ENCODE assay signal across 2 cellular contexts in the genomic region with DNA sequence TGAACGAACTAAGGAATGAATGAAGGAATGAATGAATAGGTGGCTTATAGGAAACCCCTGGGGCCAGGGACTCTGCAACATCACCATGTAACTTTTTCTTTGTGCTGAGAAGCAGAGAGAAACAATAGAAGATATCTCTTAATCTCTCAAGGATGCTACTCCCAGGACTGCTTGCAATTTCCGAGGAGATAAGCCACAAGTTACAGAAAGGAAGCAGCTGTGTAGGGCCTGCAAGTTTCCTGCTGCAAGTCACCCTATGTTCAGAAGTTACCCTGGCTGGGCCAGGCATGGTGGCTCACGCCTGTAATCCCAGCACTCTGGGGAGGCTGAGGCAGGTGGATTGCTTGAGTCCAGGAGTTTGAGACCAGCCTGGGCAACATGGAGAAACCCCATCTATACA.
TF ChIP-seq lines count a peak whose summit lies in the region.

No MANE protein-coding gene starts in this region.

TF ChIP-seq in GM23338, 12 proteins besides CTCF, POLR2A, EP300 and RAD21 (continues in another document):
- TF ChIP-seq POLR2AphosphoS5 (IDR thresholded peaks at IDR 0.05; ENCODE audit: low read depth) (no peak), STAT1 (IDR thresholded peaks at IDR 0.05; ENCODE audit: unreplicated experiment) (no peak), EZH2phosphoT487 (IDR thresholded peaks at IDR 0.05; ENCODE audit: unreplicated experiment) (no peak), CREB1 (CRISPR knock-in tag; IDR thresholded peaks at IDR 0.05; ENCODE audit: low read depth) (no peak), ZNF114 (CRISPR knock-in tag; IDR thresholded peaks at IDR 0.05) (no peak), EZH2 (IDR thresholded peaks at IDR 0.05; ENCODE audit: low read depth, unreplicated experiment) (no peak), NANOG (IDR thresholded peaks at IDR 0.05; ENCODE audit: borderline replicate concordance) (no peak)
- TF ChIP-seq, protein P1, sequence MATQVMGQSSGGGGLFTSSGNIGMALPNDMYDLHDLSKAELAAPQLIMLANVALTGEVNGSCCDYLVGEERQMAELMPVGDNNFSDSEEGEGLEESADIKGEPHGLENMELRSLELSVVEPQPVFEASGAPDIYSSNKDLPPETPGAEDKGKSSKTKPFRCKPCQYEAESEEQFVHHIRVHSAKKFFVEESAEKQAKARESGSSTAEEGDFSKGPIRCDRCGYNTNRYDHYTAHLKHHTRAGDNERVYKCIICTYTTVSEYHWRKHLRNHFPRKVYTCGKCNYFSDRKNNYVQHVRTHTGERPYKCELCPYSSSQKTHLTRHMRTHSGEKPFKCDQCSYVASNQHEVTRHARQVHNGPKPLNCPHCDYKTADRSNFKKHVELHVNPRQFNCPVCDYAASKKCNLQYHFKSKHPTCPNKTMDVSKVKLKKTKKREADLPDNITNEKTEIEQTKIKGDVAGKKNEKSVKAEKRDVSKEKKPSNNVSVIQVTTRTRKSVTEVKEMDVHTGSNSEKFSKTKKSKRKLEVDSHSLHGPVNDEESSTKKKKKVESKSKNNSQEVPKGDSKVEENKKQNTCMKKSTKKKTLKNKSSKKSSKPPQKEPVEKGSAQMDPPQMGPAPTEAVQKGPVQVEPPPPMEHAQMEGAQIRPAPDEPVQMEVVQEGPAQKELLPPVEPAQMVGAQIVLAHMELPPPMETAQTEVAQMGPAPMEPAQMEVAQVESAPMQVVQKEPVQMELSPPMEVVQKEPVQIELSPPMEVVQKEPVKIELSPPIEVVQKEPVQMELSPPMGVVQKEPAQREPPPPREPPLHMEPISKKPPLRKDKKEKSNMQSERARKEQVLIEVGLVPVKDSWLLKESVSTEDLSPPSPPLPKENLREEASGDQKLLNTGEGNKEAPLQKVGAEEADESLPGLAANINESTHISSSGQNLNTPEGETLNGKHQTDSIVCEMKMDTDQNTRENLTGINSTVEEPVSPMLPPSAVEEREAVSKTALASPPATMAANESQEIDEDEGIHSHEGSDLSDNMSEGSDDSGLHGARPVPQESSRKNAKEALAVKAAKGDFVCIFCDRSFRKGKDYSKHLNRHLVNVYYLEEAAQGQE (IDR thresholded peaks at IDR 0.05; ENCODE audit: unreplicated experiment) = no peak
- TF ChIP-seq, protein P2, sequence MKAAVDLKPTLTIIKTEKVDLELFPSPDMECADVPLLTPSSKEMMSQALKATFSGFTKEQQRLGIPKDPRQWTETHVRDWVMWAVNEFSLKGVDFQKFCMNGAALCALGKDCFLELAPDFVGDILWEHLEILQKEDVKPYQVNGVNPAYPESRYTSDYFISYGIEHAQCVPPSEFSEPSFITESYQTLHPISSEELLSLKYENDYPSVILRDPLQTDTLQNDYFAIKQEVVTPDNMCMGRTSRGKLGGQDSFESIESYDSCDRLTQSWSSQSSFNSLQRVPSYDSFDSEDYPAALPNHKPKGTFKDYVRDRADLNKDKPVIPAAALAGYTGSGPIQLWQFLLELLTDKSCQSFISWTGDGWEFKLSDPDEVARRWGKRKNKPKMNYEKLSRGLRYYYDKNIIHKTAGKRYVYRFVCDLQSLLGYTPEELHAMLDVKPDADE (IDR thresholded peaks at IDR 0.05) = no peak
- TF ChIP-seq, protein P3, sequence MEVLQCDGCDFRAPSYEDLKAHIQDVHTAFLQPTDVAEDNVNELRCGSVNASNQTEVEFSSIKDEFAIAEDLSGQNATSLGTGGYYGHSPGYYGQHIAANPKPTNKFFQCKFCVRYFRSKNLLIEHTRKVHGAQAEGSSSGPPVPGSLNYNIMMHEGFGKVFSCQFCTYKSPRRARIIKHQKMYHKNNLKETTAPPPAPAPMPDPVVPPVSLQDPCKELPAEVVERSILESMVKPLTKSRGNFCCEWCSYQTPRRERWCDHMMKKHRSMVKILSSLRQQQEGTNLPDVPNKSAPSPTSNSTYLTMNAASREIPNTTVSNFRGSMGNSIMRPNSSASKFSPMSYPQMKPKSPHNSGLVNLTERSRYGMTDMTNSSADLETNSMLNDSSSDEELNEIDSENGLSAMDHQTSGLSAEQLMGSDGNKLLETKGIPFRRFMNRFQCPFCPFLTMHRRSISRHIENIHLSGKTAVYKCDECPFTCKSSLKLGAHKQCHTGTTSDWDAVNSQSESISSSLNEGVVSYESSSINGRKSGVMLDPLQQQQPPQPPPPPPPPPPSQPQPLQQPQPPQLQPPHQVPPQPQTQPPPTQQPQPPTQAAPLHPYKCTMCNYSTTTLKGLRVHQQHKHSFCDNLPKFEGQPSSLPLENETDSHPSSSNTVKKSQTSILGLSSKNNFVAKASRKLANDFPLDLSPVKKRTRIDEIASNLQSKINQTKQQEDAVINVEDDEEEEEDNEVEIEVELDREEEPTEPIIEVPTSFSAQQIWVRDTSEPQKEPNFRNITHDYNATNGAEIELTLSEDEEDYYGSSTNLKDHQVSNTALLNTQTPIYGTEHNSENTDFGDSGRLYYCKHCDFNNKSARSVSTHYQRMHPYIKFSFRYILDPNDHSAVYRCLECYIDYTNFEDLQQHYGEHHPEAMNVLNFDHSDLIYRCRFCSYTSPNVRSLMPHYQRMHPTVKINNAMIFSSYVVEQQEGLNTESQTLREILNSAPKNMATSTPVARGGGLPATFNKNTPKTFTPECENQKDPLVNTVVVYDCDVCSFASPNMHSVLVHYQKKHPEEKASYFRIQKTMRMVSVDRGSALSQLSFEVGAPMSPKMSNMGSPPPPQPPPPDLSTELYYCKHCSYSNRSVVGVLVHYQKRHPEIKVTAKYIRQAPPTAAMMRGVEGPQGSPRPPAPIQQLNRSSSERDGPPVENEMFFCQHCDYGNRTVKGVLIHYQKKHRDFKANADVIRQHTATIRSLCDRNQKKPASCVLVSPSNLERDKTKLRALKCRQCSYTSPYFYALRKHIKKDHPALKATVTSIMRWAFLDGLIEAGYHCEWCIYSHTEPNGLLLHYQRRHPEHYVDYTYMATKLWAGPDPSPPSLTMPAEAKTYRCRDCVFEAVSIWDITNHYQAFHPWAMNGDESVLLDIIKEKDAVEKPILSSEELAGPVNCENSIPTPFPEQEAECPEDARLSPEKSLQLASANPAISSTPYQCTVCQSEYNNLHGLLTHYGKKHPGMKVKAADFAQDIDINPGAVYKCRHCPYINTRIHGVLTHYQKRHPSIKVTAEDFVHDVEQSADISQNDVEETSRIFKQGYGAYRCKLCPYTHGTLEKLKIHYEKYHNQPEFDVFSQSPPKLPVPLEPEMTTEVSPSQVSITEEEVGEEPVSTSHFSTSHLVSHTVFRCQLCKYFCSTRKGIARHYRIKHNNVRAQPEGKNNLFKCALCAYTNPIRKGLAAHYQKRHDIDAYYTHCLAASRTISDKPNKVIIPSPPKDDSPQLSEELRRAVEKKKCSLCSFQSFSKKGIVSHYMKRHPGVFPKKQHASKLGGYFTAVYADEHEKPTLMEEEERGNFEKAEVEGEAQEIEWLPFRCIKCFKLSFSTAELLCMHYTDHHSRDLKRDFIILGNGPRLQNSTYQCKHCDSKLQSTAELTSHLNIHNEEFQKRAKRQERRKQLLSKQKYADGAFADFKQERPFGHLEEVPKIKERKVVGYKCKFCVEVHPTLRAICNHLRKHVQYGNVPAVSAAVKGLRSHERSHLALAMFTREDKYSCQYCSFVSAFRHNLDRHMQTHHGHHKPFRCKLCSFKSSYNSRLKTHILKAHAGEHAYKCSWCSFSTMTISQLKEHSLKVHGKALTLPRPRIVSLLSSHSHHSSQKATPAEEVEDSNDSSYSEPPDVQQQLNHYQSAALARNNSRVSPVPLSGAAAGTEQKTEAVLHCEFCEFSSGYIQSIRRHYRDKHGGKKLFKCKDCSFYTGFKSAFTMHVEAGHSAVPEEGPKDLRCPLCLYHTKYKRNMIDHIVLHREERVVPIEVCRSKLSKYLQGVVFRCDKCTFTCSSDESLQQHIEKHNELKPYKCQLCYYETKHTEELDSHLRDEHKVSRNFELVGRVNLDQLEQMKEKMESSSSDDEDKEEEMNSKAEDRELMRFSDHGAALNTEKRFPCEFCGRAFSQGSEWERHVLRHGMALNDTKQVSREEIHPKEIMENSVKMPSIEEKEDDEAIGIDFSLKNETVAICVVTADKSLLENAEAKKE (CRISPR knock-in tag; IDR thresholded peaks at IDR 0.05) = no peak

TF ChIP-seq in HepG2, 621 proteins besides CTCF, POLR2A, EP300 and RAD21:
- no peak for TF ChIP-seq HNRNPLL (IDR thresholded peaks at IDR 0.05; ENCODE audit: low read depth, low read length, poor library complexity, severe bottlenecking)
- no peak for TF ChIP-seq MAFG (CRISPR knock-in tag; IDR thresholded peaks at IDR 0.05)
- TF ChIP-seq ZNF232 (CRISPR knock-in tag; IDR thresholded peaks at IDR 0.05; ENCODE audit: borderline replicate concordance) = no peak
- no peak for TF ChIP-seq ZMYM2 (CRISPR knock-in tag; IDR thresholded peaks at IDR 0.05)
- TF ChIP-seq, protein P4, sequence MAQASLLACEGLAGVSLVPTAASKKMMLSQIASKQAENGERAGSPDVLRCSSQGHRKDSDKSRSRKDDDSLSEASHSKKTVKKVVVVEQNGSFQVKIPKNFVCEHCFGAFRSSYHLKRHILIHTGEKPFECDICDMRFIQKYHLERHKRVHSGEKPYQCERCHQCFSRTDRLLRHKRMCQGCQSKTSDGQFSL (CRISPR knock-in tag; IDR thresholded peaks at IDR 0.05) = no peak
- TF ChIP-seq ZNF780A (CRISPR knock-in tag; IDR thresholded peaks at IDR 0.05) = no peak
- TF ChIP-seq ZNF709 (CRISPR knock-in tag; IDR thresholded peaks at IDR 0.05) = no peak
- TF ChIP-seq RNF2 (conservative IDR thresholded peaks at IDR 0.05; ENCODE audit: low read depth) = no peak
- TF ChIP-seq, protein P5, sequence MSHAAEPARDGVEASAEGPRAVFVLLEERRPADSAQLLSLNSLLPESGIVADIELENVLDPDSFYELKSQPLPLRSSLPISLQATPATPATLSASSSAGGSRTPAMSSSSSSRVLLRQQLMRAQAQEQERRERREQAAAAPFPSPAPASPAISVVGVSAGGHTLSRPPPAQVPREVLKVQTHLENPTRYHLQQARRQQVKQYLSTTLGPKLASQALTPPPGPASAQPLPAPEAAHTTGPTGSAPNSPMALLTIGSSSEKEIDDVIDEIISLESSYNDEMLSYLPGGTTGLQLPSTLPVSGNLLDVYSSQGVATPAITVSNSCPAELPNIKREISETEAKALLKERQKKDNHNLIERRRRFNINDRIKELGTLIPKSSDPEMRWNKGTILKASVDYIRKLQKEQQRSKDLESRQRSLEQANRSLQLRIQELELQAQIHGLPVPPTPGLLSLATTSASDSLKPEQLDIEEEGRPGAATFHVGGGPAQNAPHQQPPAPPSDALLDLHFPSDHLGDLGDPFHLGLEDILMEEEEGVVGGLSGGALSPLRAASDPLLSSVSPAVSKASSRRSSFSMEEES (CRISPR knock-in tag; IDR thresholded peaks at IDR 0.05) = no peak
- no peak for TF ChIP-seq ZNF552 (CRISPR knock-in tag; IDR thresholded peaks at IDR 0.05; ENCODE audit: borderline replicate concordance)
- TF ChIP-seq ZKSCAN1 (IDR thresholded peaks at IDR 0.05; ENCODE audit: low read length) = no peak
- TF ChIP-seq, protein P6, sequence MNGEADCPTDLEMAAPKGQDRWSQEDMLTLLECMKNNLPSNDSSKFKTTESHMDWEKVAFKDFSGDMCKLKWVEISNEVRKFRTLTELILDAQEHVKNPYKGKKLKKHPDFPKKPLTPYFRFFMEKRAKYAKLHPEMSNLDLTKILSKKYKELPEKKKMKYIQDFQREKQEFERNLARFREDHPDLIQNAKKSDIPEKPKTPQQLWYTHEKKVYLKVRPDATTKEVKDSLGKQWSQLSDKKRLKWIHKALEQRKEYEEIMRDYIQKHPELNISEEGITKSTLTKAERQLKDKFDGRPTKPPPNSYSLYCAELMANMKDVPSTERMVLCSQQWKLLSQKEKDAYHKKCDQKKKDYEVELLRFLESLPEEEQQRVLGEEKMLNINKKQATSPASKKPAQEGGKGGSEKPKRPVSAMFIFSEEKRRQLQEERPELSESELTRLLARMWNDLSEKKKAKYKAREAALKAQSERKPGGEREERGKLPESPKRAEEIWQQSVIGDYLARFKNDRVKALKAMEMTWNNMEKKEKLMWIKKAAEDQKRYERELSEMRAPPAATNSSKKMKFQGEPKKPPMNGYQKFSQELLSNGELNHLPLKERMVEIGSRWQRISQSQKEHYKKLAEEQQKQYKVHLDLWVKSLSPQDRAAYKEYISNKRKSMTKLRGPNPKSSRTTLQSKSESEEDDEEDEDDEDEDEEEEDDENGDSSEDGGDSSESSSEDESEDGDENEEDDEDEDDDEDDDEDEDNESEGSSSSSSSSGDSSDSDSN (CRISPR knock-in tag; IDR thresholded peaks at IDR 0.05) = no peak
- TF ChIP-seq ZNF660 (CRISPR knock-in tag; IDR thresholded peaks at IDR 0.05; ENCODE audit: borderline replicate concordance, low read depth) = no peak
- TF ChIP-seq BRCA1 (CRISPR knock-in tag; IDR thresholded peaks at IDR 0.05) = no peak
- no peak for TF ChIP-seq SCMH1 (CRISPR knock-in tag; IDR thresholded peaks at IDR 0.05; ENCODE audit: borderline replicate concordance)
